In genomic region chr3:158094917-158095301, GRCh38 we compare ENCODE assay signal across 11 cellular contexts. TPM values are rescaled to one million over a fixed set of nuclear protein-coding genes. Genes with fewer than 3 reads are reported as not detected.
DNase-seq lines count a peak whose midpoint lies in the region; ATAC-seq and TF ChIP-seq lines count a peak whose summit lies in the region.
"Had no signal": no experiment of that assay in that cellular context is flagged by ENCODE, and none has a peak within 500 bp of the region (broad histone marks: within the 10 kb centered on the region; RNA-seq: fewer than 3 reads in every experiment).

No MANE protein-coding gene starts in this region.

- POLR2A ChIA-PET in activated B cell treated with CpG ODN at 0.5 μM for 24 hours (lab: Charles Lee): interaction anchor here (0.7 to 1.0 kb wide), 4 partner anchors 10 to 16 kb away, joined by 3 to 6 read pairs (median 3); no protein-coding TSS in a partner anchor

- CTCF ChIA-PET in activated B cell treated with CpG ODN at 0.5 μM for 24 hours (lab: Charles Lee): no interaction called here

- H3K27ac Mint-ChIP-seq in activated B cell treated with CpG ODN at 0.5 μM for 24 hours: no peak overlapping the region

- no peak for TF ChIP-seq CTCF in activated B cell treated with CpG ODN at 0.5 μM for 24 hours (IDR thresholded peaks at IDR 0.05)

- intact Hi-C loops in activated B cell treated with CpG ODN at 0.5 μM for 24 hours (cut with micrococcal nuclease) (loop anchor here (5.0 kb wide), 2 partner anchors 547 to 707 kb away; partner anchors contain the start of genes GFM1 and MFSD1), sciatic nerve (cut with DNase I) (no loop called here)

- peaks cover 7% of the 10 kb centered on the region for H3K36me3 Mint-ChIP-seq in activated B cell treated with CpG ODN at 0.5 μM for 24 hours (ENCODE audit: low read depth)

- peaks cover 21% of the 10 kb centered on the region for H3K4me1 Mint-ChIP-seq in activated B cell treated with CpG ODN at 0.5 μM for 24 hours

- no peaks in the 10 kb centered on the region for H3K9me3 Mint-ChIP-seq in activated B cell treated with CpG ODN at 0.5 μM for 24 hours

- peak; percentile 21 for ATAC-seq in GM19043 (IDR thresholded peaks at IDR 0.05; ENCODE audit: low read depth, unreplicated experiment)
- ATAC-seq in HG02798 (IDR thresholded peaks at IDR 0.05; ENCODE audit: poor library complexity, unreplicated experiment): peak; percentile 4
- no peak for ATAC-seq in activated B cell treated with CpG ODN at 0.5 μM for 24 hours (ENCODE audit: low read depth)
- ATAC-seq in sciatic nerve: peak; percentile 61

- peaks cover 57% of the 10 kb centered on the region for H3K27me3 Mint-ChIP-seq in activated B cell treated with CpG ODN at 0.5 μM for 24 hours

- DNase-seq in activated B cell treated with CpG ODN at 0.5 μM for 24 hours (no peak), sciatic nerve (ENCODE audit: low spot score) (peak; percentile 60), NCI-H1417 (lab: John Stamatoyannopoulos, UW) (no peak), NCI-H748 (lab: John Stamatoyannopoulos, UW; ENCODE audit: unreplicated experiment) (no peak), T-helper 2 cell (no peak)
- DNase-seq in stimulated activated CD4-positive, alpha-beta T cell treated with anti-CD3 and anti-CD28 coated beads, Interleukin-4, amount 100 ng/mL, for 24 hours: no peak
- DNase-seq: left ventricle myocardium inferior, NCI-H1417 treated with DMSO at 0.1 percent for 48 hours had no signal

- H3K4me3 Mint-ChIP-seq in activated B cell treated with CpG ODN at 0.5 μM for 24 hours: peak overlapping the region; percentile 15

RNA-seq across cellular contexts. Expression of gene SHOX2, which starts 11.3 kb away (rescaled TPM):
- total RNA-seq in activated B cell treated with CpG ODN at 0.5 μM for 24 hours (not detected in 2 replicates), sciatic nerve (28.9 TPM)
- total RNA-seq: ascending aorta had no signal

RNA-seq across cellular contexts. Expression of gene RSRC1, which starts 15.0 kb away (rescaled TPM):
- total RNA-seq in activated B cell treated with CpG ODN at 0.5 μM for 24 hours: 39.9 and 44.8 TPM in 2 replicates
- 44.2 TPM for total RNA-seq in sciatic nerve

Comparison
In these comparisons a context has a peak if more than half of its experiments do, and no peak if none do; other contexts are left out.
1. RNA of gene SHOX2, which starts 11.3 kb away (total RNA-seq): 28.9 TPM in sciatic nerve (single experiment); not detected in activated B cell treated with CpG ODN at 0.5 μM for 24 hours; every median in the first group is over 10 times any median in the second.